In the genomic region with DNA sequence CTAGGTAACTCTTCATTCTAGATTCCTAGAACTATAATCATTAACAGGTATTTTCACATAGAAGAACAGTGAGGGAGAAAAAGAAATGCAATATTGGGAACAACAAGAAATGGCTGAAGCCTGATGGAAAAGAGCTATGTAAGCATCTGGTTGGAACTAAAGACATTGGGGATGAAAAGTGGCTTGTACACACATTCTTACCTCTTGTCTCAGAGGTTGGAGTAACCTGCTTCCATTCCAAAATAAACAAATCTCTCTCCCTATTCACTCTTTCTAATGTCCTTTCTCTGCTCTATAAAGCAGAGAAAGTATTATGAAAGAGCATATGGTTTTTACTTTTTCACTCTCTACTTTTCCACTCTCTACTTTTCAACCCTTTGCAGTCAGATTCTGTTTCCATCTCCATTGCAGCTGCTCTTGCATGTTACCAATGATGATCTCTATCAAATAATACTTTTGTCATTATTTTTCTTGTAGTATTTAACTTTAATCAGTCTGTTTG, we compare ENCODE assay signal across 26 cellular contexts. TPM values are rescaled to one million over a fixed set of nuclear protein-coding genes. Genes with fewer than 3 reads are reported as not detected.
DNase-seq lines count a peak whose midpoint lies in the region; ATAC-seq and TF ChIP-seq lines count a peak whose summit lies in the region.
"Had no signal": no experiment of that assay in that cellular context is flagged by ENCODE, and none has a peak within 500 bp of the region (broad histone marks: within the 10 kb centered on the region; RNA-seq: fewer than 3 reads in every experiment).

No MANE protein-coding gene starts in this region.

- H3K27me3 Mint-ChIP-seq in CD4-positive, CD25-positive, alpha-beta regulatory T cell: no peaks in the 10 kb centered on the region
- H3K27me3 Mint-ChIP-seq: CD4-positive, alpha-beta T cell had no signal

- no peak overlapping the region for H3K27ac ChIP-seq in CD4-positive, CD25-positive, alpha-beta regulatory T cell (ENCODE audit: insufficient read depth, low read length, poor library complexity, severe bottlenecking)
- H3K27ac ChIP-seq in HEK293 (ENCODE audit: extremely low read depth, low read depth, low read length): no peak overlapping the region
- H3K27ac ChIP-seq: BLaER1, SJCRH30 had no signal

- peaks cover 0 to 7% (median 1%) of the 10 kb centered on the region in 4 donors for H3K4me1 Mint-ChIP-seq in CD4-positive, CD25-positive, alpha-beta regulatory T cell

- no peak overlapping the region for H3K4me3 ChIP-seq in CD4-positive, CD25-positive, alpha-beta regulatory T cell (ENCODE audit: low read depth, low read length)
- H3K4me3 ChIP-seq in HEK293 (ENCODE audit: low read depth, low read length) (no peak overlapping the region), astrocyte of the cerebellum (ENCODE audit: low read depth, low read length) (no peak overlapping the region), fibroblast of mammary gland (ENCODE audit: control insufficient read depth, low read depth, low read length) (no peak overlapping the region)
- H3K4me3 ChIP-seq: BLaER1, GM12878, HAP-1, SJCRH30 had no signal

- H3K4me1 ChIP-seq in CD4-positive, CD25-positive, alpha-beta regulatory T cell (ENCODE audit: control insufficient read depth, insufficient read depth, low read length, poor library complexity, severe bottlenecking): no peaks in the 10 kb centered on the region
- no peaks in the 10 kb centered on the region for H3K4me1 ChIP-seq in HEK293 (ENCODE audit: control insufficient read depth, insufficient read depth, low read length)
- H3K4me1 ChIP-seq: BLaER1, HAP-1, SJCRH30 had no signal

- no peak overlapping the region for H3K4me3 Mint-ChIP-seq in CD4-positive, CD25-positive, alpha-beta regulatory T cell
- H3K4me3 Mint-ChIP-seq: CD4-positive, alpha-beta T cell had no signal

- H3K36me3 Mint-ChIP-seq in CD4-positive, CD25-positive, alpha-beta regulatory T cell: peaks cover 25% of the 10 kb centered on the region

- peaks cover 50% of the 10 kb centered on the region for H3K36me3 ChIP-seq in CD4-positive, CD25-positive, alpha-beta regulatory T cell (ENCODE audit: control insufficient read depth, insufficient read depth, low read length)
- peaks cover 44 to 67% of the 10 kb centered on the region in 2 experiments for H3K36me3 ChIP-seq in HEK293 (ENCODE audit: control insufficient read depth in 2 of 2, insufficient read depth in 1 of 2, low read length in 2 of 2)

- no peaks in the 10 kb centered on the region for H3K9me3 Mint-ChIP-seq in CD4-positive, CD25-positive, alpha-beta regulatory T cell
- H3K9me3 Mint-ChIP-seq: CD4-positive, alpha-beta T cell had no signal

- in situ Hi-C loops in astrocyte of the cerebellum (cut with HindIII; ENCODE audit: low sequenced_read_pairs): no loop called here

- no peak for DNase-seq in CD4-positive, CD25-positive, alpha-beta regulatory T cell
- DNase-seq in astrocyte of the cerebellum (ENCODE audit: low read depth) (peak; percentile 24), fibroblast of mammary gland (ENCODE audit: low read depth) (peak; percentile 36), LoVo (ENCODE audit: low spot score) (no peak)
- no peak for DNase-seq in activated effector memory CD4-positive, alpha-beta T cell treated with Interleukin-2 at 50 U/mL for 16 hours
- DNase-seq in activated naive CD4-positive, alpha-beta T cell treated with anti-CD3 and anti-CD28 coated beads, Interleukin-2, amount 50 U/mL, for 16 hours: no peak
- DNase-seq: CD4-positive, alpha-beta T cell; EL; GDM1; GOT3; KG1; NCI-H1048; NCI-H1417; NCI-H1694; NCI-H2029 treated with DMSO at 0.1 percent for 48 hours; NCI-H446 treated with DMSO at 0.1 percent for 48 hours; NCI-H526; NCI-H82; NK-92 treated with Interleukin-12 subunit alpha and Interleukin-12 subunit beta, amount 100 ng/mL, for 24 hours; PC-3; SJCRH30 had no signal

- POLR2A ChIA-PET in HEK293 (lab: Yijun Ruan, JAX): interaction anchor here (1.0 kb wide), 1 partner anchor 57 kb away, joined by 3 read pairs; a partner anchor contains a TSS

- peak overlapping the region in 2 of 3 donors; percentile 1 to 60 for H3K27ac Mint-ChIP-seq in CD4-positive, CD25-positive, alpha-beta regulatory T cell
- H3K27ac Mint-ChIP-seq: CD4-positive, alpha-beta T cell had no signal

- CTCF ChIA-PET in HEK293 (lab: Yijun Ruan, JAX): interaction anchor here (0.6 to 1.1 kb wide), 3 partner anchors 210 to 355 kb away, joined by 4 to 7 read pairs (median 4); no protein-coding TSS in a partner anchor

- no peak for ATAC-seq in CD4-positive, CD25-positive, alpha-beta regulatory T cell (ENCODE audit: low read depth in 2 of 2)
- ATAC-seq: GM12878, PC-3 had no signal

- no peak for TF ChIP-seq CTCF in HEK293 (tag by site-specific recombination; IDR thresholded peaks at IDR 0.05)
- no peak for TF ChIP-seq CTCF in astrocyte of the cerebellum (IDR thresholded peaks at IDR 0.05; ENCODE audit: low read depth, low read length, missing control alignments)
- TF ChIP-seq CTCF in fibroblast of mammary gland (conservative IDR thresholded peaks at IDR 0.05; ENCODE audit: control insufficient read depth, insufficient read depth, low read depth, low read length): no peak

- H3K27me3 ChIP-seq in CD4-positive, CD25-positive, alpha-beta regulatory T cell (ENCODE audit: control insufficient read depth, insufficient read depth, low read length): no peaks in the 10 kb centered on the region
- H3K27me3 ChIP-seq: BLaER1, SJCRH30 had no signal

- H3K9me3 ChIP-seq in CD4-positive, CD25-positive, alpha-beta regulatory T cell (ENCODE audit: control insufficient read depth in 2 of 2, low read length in 2 of 2): no peaks in the 10 kb centered on the region
- H3K9me3 ChIP-seq in HEK293 (ENCODE audit: control insufficient read depth, insufficient read depth, low read depth, low read length): no peaks in the 10 kb centered on the region
- H3K9me3 ChIP-seq: BLaER1, HAP-1, SJCRH30 had no signal

TF ChIP-seq in HEK293, 187 proteins besides CTCF, POLR2A, EP300 and RAD21:
- TF ChIP-seq KLF1 (tag by site-specific recombination; IDR thresholded peaks at IDR 0.05) (no peak), PRDM1 (tag by site-specific recombination; IDR thresholded peaks at IDR 0.05) (peak; percentile 97)
TF ChIP-seq in HEK293: peak in this region for 1.

RNA-seq across cellular contexts. Expression of a gene that starts 37.5 kb away (rescaled TPM):
- 94.4 TPM for total RNA-seq in CD4-positive, CD25-positive, alpha-beta regulatory T cell
- 100 to 1,000 TPM; 140 to 156 (median 148) TPM for polyA plus RNA-seq in CD4-positive, CD25-positive, alpha-beta regulatory T cell

RNA-seq across cellular contexts. Expression of a gene that starts 45.0 kb away (rescaled TPM):
- total RNA-seq in CD4-positive, CD25-positive, alpha-beta regulatory T cell: not detected
- not detected for polyA plus RNA-seq in CD4-positive, CD25-positive, alpha-beta regulatory T cell
- total RNA-seq: CD4-positive, alpha-beta T cell; GM12878; PC-3; SJCRH30 had no signal
- polyA plus RNA-seq: AG04450 had no signal

RNA-seq across cellular contexts. Expression of a gene that starts 57.1 kb away (rescaled TPM):
- total RNA-seq in CD4-positive, CD25-positive, alpha-beta regulatory T cell: 5.1 TPM
- polyA plus RNA-seq in CD4-positive, CD25-positive, alpha-beta regulatory T cell: 1 to 10 TPM in 1 of 4 donors, under 1 TPM in 3; 0.64 to 1.8 (median 0.92) TPM

Comparison
In these comparisons a context has a peak if more than half of its experiments do, and no peak if none do; other contexts are left out.
1. DNase-seq: peak in astrocyte of the cerebellum (single experiment) and fibroblast of mammary gland (single experiment); none in CD4-positive, CD25-positive, alpha-beta regulatory T cell (0 of 3), LoVo (single experiment), activated effector memory CD4-positive, alpha-beta T cell treated with Interleukin-2 at 50 U/mL for 16 hours (single experiment) and activated naive CD4-positive, alpha-beta T cell treated with anti-CD3 and anti-CD28 coated beads, Interleukin-2, amount 50 U/mL, for 16 hours (single experiment).